ENCODE assay signal across 22 cellular contexts in genomic region chr4:184375027-184375426, GRCh38.
DNase-seq lines count a peak whose midpoint lies in the region; ATAC-seq, FAIRE-seq and TF ChIP-seq lines count a peak whose summit lies in the region.
"Had no signal": no experiment of that assay in that cellular context is flagged by ENCODE, and none has a peak within 500 bp of the region (broad histone marks: within the 10 kb centered on the region; RNA-seq: fewer than 3 reads in every experiment).

No MANE protein-coding gene starts in this region.

- FAIRE-seq in endothelial cell of umbilical vein (lab: Jason Lieb, UNC), result no peak
- FAIRE-seq: GM12891, RCC 7860 had no signal

- H3K9me1 ChIP-seq in endothelial cell of umbilical vein (replicated peaks; ENCODE audit: control insufficient read depth, extremely low read depth, insufficient read depth, low read length), result no peaks in the 10 kb centered on the region

- no peaks in the 10 kb centered on the region for H3K4me1 ChIP-seq in breast epithelium
- H3K4me1 ChIP-seq in endothelial cell of umbilical vein (ENCODE audit: control insufficient read depth, extremely low read depth, insufficient read depth, low read length), result peaks cover 14% of the 10 kb centered on the region
- no peaks in the 10 kb centered on the region for H3K4me1 ChIP-seq in upper lobe of right lung
- H3K4me1 ChIP-seq: gastroesophageal sphincter, uterus had no signal

- H3K4me3 Mint-ChIP-seq in MCF 10A (ENCODE audit: unreplicated experiment), result no peak overlapping the region
- H3K4me3 Mint-ChIP-seq: naive thymus-derived CD4-positive, alpha-beta T cell; stimulated activated memory B cell treated with anti-CD40 and anti-IgM and Interleukin-4, amounts not matched to agents 10 μg/mL and 1 μg/mL and 100 μg/mL, for 72 hours had no signal

- no peak overlapping the region for H2AFZ ChIP-seq in endothelial cell of umbilical vein (ENCODE audit: low read depth, low read length)

- H3K27me3 ChIP-seq in breast epithelium, result no peaks in the 10 kb centered on the region
- H3K27me3 ChIP-seq in endothelial cell of umbilical vein (ENCODE audit: control insufficient read depth in 2 of 2, insufficient read depth in 2 of 2, low read length in 2 of 2), result no peaks in the 10 kb centered on the region
- H3K27me3 ChIP-seq in upper lobe of right lung, result no peaks in the 10 kb centered on the region
- H3K27me3 ChIP-seq: cardiac muscle cell, gastroesophageal sphincter, uterus had no signal

- intact Hi-C loops in MCF 10A (cut with micrococcal nuclease), result no loop called here
- intact Hi-C loops in breast epithelium (cut with DNase I; ENCODE audit: low total_unique reads), result no loop called here
- intact Hi-C loops in endothelial cell of umbilical vein (cut with micrococcal nuclease), result no loop called here
- intact Hi-C loops in upper lobe of right lung (cut with DNase I), result no loop called here

- peaks cover 5% of the 10 kb centered on the region for H3K9me3 Mint-ChIP-seq in MCF 10A (ENCODE audit: unreplicated experiment)

- no peak overlapping the region for H3K9ac ChIP-seq in endothelial cell of umbilical vein (replicated peaks; ENCODE audit: extremely low read depth, insufficient read depth, low read length)

- POLR2A ChIA-PET in MCF 10A (lab: Yijun Ruan, JAX) (no interaction called here), endothelial cell of umbilical vein (lab: Charles Lee) (no interaction called here)

- TF ChIP-seq POLR2A in breast epithelium (IDR thresholded peaks at IDR 0.05) (no peak), endothelial cell of umbilical vein (IDR thresholded peaks at IDR 0.05; ENCODE audit: low read depth, low read length) (no peak)

- no peaks in the 10 kb centered on the region for H4K20me1 ChIP-seq in endothelial cell of umbilical vein (replicated peaks; ENCODE audit: control insufficient read depth, extremely low read depth, insufficient read depth, low read length)

- H3K4me3 ChIP-seq in breast epithelium, result no peak overlapping the region
- H3K4me3 ChIP-seq in endothelial cell of umbilical vein (replicated peaks in 1 of 3; ENCODE audit: insufficient read depth in 1 of 3, low read depth in 1 of 3, low read length in 3 of 3), result no peak overlapping the region
- no peak overlapping the region for H3K4me3 ChIP-seq in upper lobe of right lung
- H3K4me3 ChIP-seq: cardiac muscle cell, gastroesophageal sphincter, lung, uterus had no signal

- no peak for ATAC-seq in GM18520 (IDR thresholded peaks at IDR 0.05; ENCODE audit: unreplicated experiment)
- ATAC-seq in upper lobe of right lung, result no peak
- ATAC-seq: gastroesophageal sphincter; naive thymus-derived CD4-positive, alpha-beta T cell; stimulated activated memory B cell treated with anti-CD40 and anti-IgM and Interleukin-4, amounts not matched to agents 10 μg/mL and 1 μg/mL and 100 μg/mL, for 72 hours had no signal

- H3K4me2 ChIP-seq in endothelial cell of umbilical vein (ENCODE audit: insufficient read depth, low read length), result no peak overlapping the region

- H3K36me3 Mint-ChIP-seq in MCF 10A (ENCODE audit: insufficient read depth, unreplicated experiment), result no peaks in the 10 kb centered on the region

- CTCF ChIA-PET in MCF 10A (lab: Yijun Ruan, JAX) (interaction anchor here (0.6 kb wide), 1 partner anchor 10 kb away, joined by 3 read pairs; no protein-coding TSS in a partner anchor), endothelial cell of umbilical vein (lab: Charles Lee) (no interaction called here)

- dilution Hi-C loops in endothelial cell of umbilical vein (cut with MboI; ENCODE audit: extremely low pct_ligation_motif_present, low sequenced_read_pairs), result no loop called here

- H3K27ac ChIP-seq in breast epithelium, result no peak overlapping the region
- no peak overlapping the region for H3K27ac ChIP-seq in endothelial cell of umbilical vein (ENCODE audit: insufficient read depth, low read depth, low read length)
- no peak overlapping the region for H3K27ac ChIP-seq in upper lobe of right lung
- H3K27ac ChIP-seq: cardiac muscle cell, gastroesophageal sphincter, uterus had no signal

- H3K36me3 ChIP-seq in breast epithelium, result no peaks in the 10 kb centered on the region
- H3K36me3 ChIP-seq in endothelial cell of umbilical vein (ENCODE audit: control insufficient read depth in 2 of 2, extremely low read depth in 1 of 2, insufficient read depth in 2 of 2, low read length in 2 of 2), result no peaks in the 10 kb centered on the region
- H3K36me3 ChIP-seq in upper lobe of right lung, result no peaks in the 10 kb centered on the region
- H3K36me3 ChIP-seq: cardiac muscle cell, gastroesophageal sphincter, uterus had no signal

- no peaks in the 10 kb centered on the region for H3K79me2 ChIP-seq in endothelial cell of umbilical vein (ENCODE audit: control insufficient read depth, insufficient read depth, low read length)

- peak; percentile 41 for DNase-seq in MCF 10A (ENCODE audit: unreplicated experiment)
- no peak for DNase-seq in breast epithelium (ENCODE audit: low spot score in 2 of 2)
- DNase-seq in M059J (ENCODE audit: low read depth), result peak; percentile 31
- no peak for DNase-seq in endothelial cell of umbilical vein (ENCODE audit: low read depth, low spot score)
- DNase-seq in stromal cell of bone marrow (ENCODE audit: low read depth), result peak; percentile 61
- no peak for DNase-seq in NCI-H146 treated with DMSO at 0.1 percent for 48 hours (lab: John Stamatoyannopoulos, UW; ENCODE audit: unreplicated experiment)
- DNase-seq in upper lobe of right lung, result no peak
- DNase-seq: activated CD8-positive, alpha-beta memory T cell treated with anti-CD3 and anti-CD28 coated beads, Interleukin-2, amount 50 U/mL, for 48 hours; effector CD8-positive, alpha-beta T cell; naive thymus-derived CD4-positive, alpha-beta T cell; NCI-H2029; NCI-H526 treated with DMSO at 0.1 percent for 48 hours; T-helper 1 cell; uterus had no signal

- BruUV-seq in MCF 10A (replicated peaks; lab: Mats Ljungman, UMichigan), result no TSS peak
- no TSS peak for BruUV-seq in endothelial cell of umbilical vein (replicated peaks; lab: Mats Ljungman, UMichigan)

- TF ChIP-seq CTCF in MCF 10A (IDR thresholded peaks at IDR 0.05; ENCODE audit: unreplicated experiment) (no peak), breast epithelium (IDR thresholded peaks at IDR 0.05) (no peak), endothelial cell of umbilical vein (IDR thresholded peaks at IDR 0.05; ENCODE audit: extremely low read depth in 1 of 2, insufficient read depth in 1 of 2, low read depth in 1 of 2, low read length in 2 of 2) (no peak), upper lobe of right lung (IDR thresholded peaks at IDR 0.05) (no peak)

- H3K27ac Mint-ChIP-seq in MCF 10A (ENCODE audit: low read depth, unreplicated experiment), result no peak overlapping the region
- H3K27ac Mint-ChIP-seq: activated naive CD4-positive, alpha-beta T cell treated with anti-CD3 and anti-CD28 coated beads, Interleukin-2, amount 50 U/mL, for 72 hours; naive thymus-derived CD4-positive, alpha-beta T cell had no signal

- H3K9me3 ChIP-seq in breast epithelium (no peaks in the 10 kb centered on the region), endothelial cell of umbilical vein (replicated peaks; ENCODE audit: control insufficient read depth, insufficient read depth, low read length) (no peaks in the 10 kb centered on the region), upper lobe of right lung (no peaks in the 10 kb centered on the region)
- H3K9me3 ChIP-seq: gastroesophageal sphincter, uterus had no signal

- H3K27me3 Mint-ChIP-seq in MCF 10A (ENCODE audit: insufficient read depth, unreplicated experiment), result no peaks in the 10 kb centered on the region
- H3K27me3 Mint-ChIP-seq: naive thymus-derived CD4-positive, alpha-beta T cell; stimulated activated memory B cell treated with anti-CD40 and anti-IgM and Interleukin-4, amounts not matched to agents 10 μg/mL and 1 μg/mL and 100 μg/mL, for 72 hours had no signal

- H3K4me1 Mint-ChIP-seq in MCF 10A (ENCODE audit: insufficient read depth, unreplicated experiment), result peaks cover 17% of the 10 kb centered on the region

TF ChIP-seq in endothelial cell of umbilical vein, 7 proteins besides CTCF, POLR2A, EP300 and RAD21:
- TF ChIP-seq FOS (IDR thresholded peaks at IDR 0.05; ENCODE audit: borderline replicate concordance, insufficient read depth, low read length), result peak; percentile 64
- TF ChIP-seq, protein P1, sequence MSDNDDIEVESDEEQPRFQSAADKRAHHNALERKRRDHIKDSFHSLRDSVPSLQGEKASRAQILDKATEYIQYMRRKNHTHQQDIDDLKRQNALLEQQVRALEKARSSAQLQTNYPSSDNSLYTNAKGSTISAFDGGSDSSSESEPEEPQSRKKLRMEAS (IDR thresholded peaks at IDR 0.05; ENCODE audit: insufficient read depth, insufficient read length), result no peak
- peak; percentile 28 for TF ChIP-seq JUN (IDR thresholded peaks at IDR 0.05; ENCODE audit: borderline replicate concordance, insufficient read depth, insufficient read length, low read depth)
- TF ChIP-seq MYC (IDR thresholded peaks at IDR 0.05; ENCODE audit: low read depth, low read length), result no peak

Comparison
In these comparisons a context has a peak if more than half of its experiments do, and no peak if none do; other contexts are left out.
1. DNase-seq: peak in MCF 10A (single experiment), M059J (single experiment) and stromal cell of bone marrow (single experiment); none in breast epithelium (0 of 2), endothelial cell of umbilical vein (single experiment), NCI-H146 treated with DMSO at 0.1 percent for 48 hours (single experiment) and upper lobe of right lung (single experiment).